22 cellular contexts compared by ENCODE assay signal in genomic region chr1:30507391-30508174, GRCh38.
DNase-seq lines count a peak whose midpoint lies in the region; ATAC-seq and TF ChIP-seq lines count a peak whose summit lies in the region.
"Had no signal": no experiment of that assay in that cellular context is flagged by ENCODE, and none has a peak within 500 bp of the region (broad histone marks: within the 10 kb centered on the region; RNA-seq: fewer than 3 reads in every experiment).

No MANE protein-coding gene starts in this region.

- TF ChIP-seq CTCF in progenitor cell of endocrine pancreas (IDR thresholded peaks at IDR 0.05; ENCODE audit: unreplicated experiment), result no peak

- no peaks in the 10 kb centered on the region for H3K36me3 Mint-ChIP-seq in progenitor cell of endocrine pancreas (ENCODE audit: insufficient read depth)
- H3K36me3 Mint-ChIP-seq: CD4-positive, alpha-beta memory T cell had no signal

- H3K27me3 ChIP-seq in NT2/D1 (ENCODE audit: insufficient read depth, insufficient read length) (no peaks in the 10 kb centered on the region), Karpas-422 (ENCODE audit: low read length) (no peaks in the 10 kb centered on the region; the same call in 1 of the 2 replicates)
- H3K27me3 ChIP-seq: MG63 had no signal

- no peak overlapping the region for H3K27ac Mint-ChIP-seq in progenitor cell of endocrine pancreas

- H3K4me1 ChIP-seq in NT2/D1 (ENCODE audit: insufficient read depth, insufficient read length) (peaks cover 13% of the 10 kb centered on the region), Karpas-422 (ENCODE audit: low read length) (no peaks in the 10 kb centered on the region)
- H3K4me1 ChIP-seq: SJCRH30 had no signal

- no peaks in the 10 kb centered on the region for H4K20me1 ChIP-seq in Karpas-422 (ENCODE audit: insufficient read depth, low read depth, low read length)

- peaks cover 18% of the 10 kb centered on the region for H3K27me3 Mint-ChIP-seq in progenitor cell of endocrine pancreas

- no peaks in the 10 kb centered on the region for H3K4me1 Mint-ChIP-seq in progenitor cell of endocrine pancreas (ENCODE audit: low read depth)
- H3K4me1 Mint-ChIP-seq: CD4-positive, alpha-beta memory T cell had no signal

- H3K4me3 ChIP-seq in NT2/D1 (ENCODE audit: insufficient read length, low read depth) (no peak overlapping the region), Karpas-422 (ENCODE audit: low read length) (no peak overlapping the region)
- H3K4me3 ChIP-seq: MG63, PC-9, SJCRH30 had no signal

- no peak overlapping the region for H3K27ac ChIP-seq in Karpas-422 (ENCODE audit: low read length)
- H3K27ac ChIP-seq: PC-9, SJCRH30 had no signal

- no peak overlapping the region for H2AFZ ChIP-seq in Karpas-422 (ENCODE audit: low read length)
- H2AFZ ChIP-seq: PC-9 had no signal

- no peaks in the 10 kb centered on the region for H3K36me3 ChIP-seq in NT2/D1 (ENCODE audit: insufficient read depth, insufficient read length, low read length)
- no peaks in the 10 kb centered on the region for H3K36me3 ChIP-seq in Karpas-422 (ENCODE audit: insufficient read depth, low read length)
- H3K36me3 ChIP-seq: MG63, SJCRH30 had no signal

- no peaks in the 10 kb centered on the region for H3K79me2 ChIP-seq in Karpas-422 (ENCODE audit: low read length)

- H3K9me3 ChIP-seq in NT2/D1 (ENCODE audit: insufficient read depth, low read length) (no peaks in the 10 kb centered on the region), Karpas-422 (ENCODE audit: low read length) (no peaks in the 10 kb centered on the region)
- H3K9me3 ChIP-seq: SJCRH30 had no signal

- no peak overlapping the region for H3K4me2 ChIP-seq in Karpas-422 (ENCODE audit: low read depth, low read length, poor library complexity, severe bottlenecking)
- H3K4me2 ChIP-seq: PC-9 had no signal

- H3K4me3 Mint-ChIP-seq in progenitor cell of endocrine pancreas (ENCODE audit: low read depth), result no peak overlapping the region

- no peak for ATAC-seq in left lobe of liver
- ATAC-seq in HG02642 (IDR thresholded peaks at IDR 0.05; ENCODE audit: poor library complexity, unreplicated experiment), result no peak
- ATAC-seq: Right ventricle myocardium inferior had no signal

- peak overlapping the region; percentile 13 for H3K9ac ChIP-seq in NT2/D1 (ENCODE audit: insufficient read length, low read depth)
- H3K9ac ChIP-seq in Karpas-422 (ENCODE audit: low read length), result no peak overlapping the region

- H3K9me3 Mint-ChIP-seq in progenitor cell of endocrine pancreas (ENCODE audit: low read depth), result no peaks in the 10 kb centered on the region

- DNase-seq in GM03348 (ENCODE audit: low spot score) (peak; percentile 6), NT2/D1 (ENCODE audit: low read depth, low spot score) (no peak), left lobe of liver (ENCODE audit: low spot score) (peak; percentile 35), progenitor cell of endocrine pancreas (ENCODE audit: low spot score, unreplicated experiment) (peak; percentile 5), Karpas-422 (no peak), DMS79 (lab: John Stamatoyannopoulos, UW) (no peak)
- DNase-seq: C1 segment of cervical spinal cord; CD4-positive, alpha-beta memory T cell; COR-L47; EL; GDM1; KBM-7; MG63; NCI-H2081; NCI-H2171; NCI-H345; NCI-H510A treated with DMSO at 0.1 percent for 48 hours; NK-92 treated with Interleukin-12 subunit alpha and Interleukin-12 subunit beta, amount 100 ng/mL, for 24 hours; PC-9; SJCRH30 had no signal

- H3K9me2 ChIP-seq in Karpas-422 (replicated peaks; ENCODE audit: insufficient read depth, low read length), result no peaks in the 10 kb centered on the region

Comparison
In these comparisons a context has a peak if more than half of its experiments do, and no peak if none do; other contexts are left out.
1. DNase-seq: peak in GM03348 (single experiment), left lobe of liver (single experiment) and progenitor cell of endocrine pancreas (single experiment); none in NT2/D1 (single experiment), Karpas-422 (single experiment) and DMS79 (single experiment).